In the genomic region with DNA sequence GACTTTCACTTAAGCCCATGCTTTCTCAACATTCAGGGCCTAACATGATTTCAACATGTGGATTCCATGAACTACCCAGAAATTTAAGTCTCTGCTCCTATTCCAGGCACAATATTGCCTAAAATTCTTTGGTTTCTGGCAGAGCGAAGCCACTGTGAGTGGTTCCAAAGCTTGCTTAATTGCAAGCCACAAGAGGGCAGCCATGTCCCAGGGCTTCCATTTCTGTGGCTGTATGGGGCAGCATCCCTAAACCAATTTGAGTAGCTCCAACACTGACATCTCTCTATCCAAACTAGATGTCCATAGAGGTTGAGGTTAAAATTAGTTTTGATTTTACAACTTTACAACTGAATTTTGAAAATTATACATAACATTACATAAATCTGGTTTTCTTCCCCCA, we compare ENCODE assay signal across 8 cellular contexts. TPM values are rescaled to one million over a fixed set of nuclear protein-coding genes. Genes with fewer than 3 reads are reported as not detected.
DNase-seq lines count a peak whose midpoint lies in the region; TF ChIP-seq lines count a peak whose summit lies in the region.

No MANE protein-coding gene starts in this region.

- TF ChIP-seq POLR2A in NB4 (IDR thresholded peaks at IDR 0.05; ENCODE audit: extremely low read depth, insufficient read length) (no peak), esophagus muscularis mucosa (IDR thresholded peaks at IDR 0.05; ENCODE audit: low read depth) (no peak)

- H3K9me3 ChIP-seq in esophagus muscularis mucosa (no peaks in the 10 kb centered on the region), neuronal stem cell (replicated peaks in 1 of 2; ENCODE audit: control insufficient read depth in 2 of 2, insufficient read depth in 1 of 2, low read depth in 1 of 2, low read length in 2 of 2) (peaks cover 2 to 3% of the 10 kb centered on the region in 2 donors), tibial artery (no peaks in the 10 kb centered on the region)

- no peak overlapping the region for H2AFZ ChIP-seq in neuronal stem cell (ENCODE audit: low read length)

- H2AK5ac ChIP-seq in neuronal stem cell (ENCODE audit: low read depth, low read length): no peak overlapping the region

- H3K27ac ChIP-seq in esophagus muscularis mucosa (replicated peaks in 1 of 4) (no peak overlapping the region), neuronal stem cell (replicated peaks; ENCODE audit: low read length) (no peak overlapping the region), tibial artery (no peak overlapping the region)

- H2BK12ac ChIP-seq in neuronal stem cell (ENCODE audit: low read length): no peak overlapping the region

- no peak overlapping the region for H3K9ac ChIP-seq in neuronal stem cell (ENCODE audit: low read depth, low read length, poor library complexity)

- H3K18ac ChIP-seq in neuronal stem cell (ENCODE audit: low read length): no peak overlapping the region

- no peak overlapping the region for H2BK120ac ChIP-seq in neuronal stem cell (ENCODE audit: low read depth, low read length)

- H3K14ac ChIP-seq in neuronal stem cell (ENCODE audit: low read length): no peak overlapping the region

- no peak overlapping the region for H4K8ac ChIP-seq in neuronal stem cell (ENCODE audit: low read depth, low read length)

- TF ChIP-seq EP300 in esophagus muscularis mucosa (IDR thresholded peaks at IDR 0.05): no peak

- no peak overlapping the region for H4K91ac ChIP-seq in neuronal stem cell (ENCODE audit: low read depth, low read length, poor library complexity)

- H3K4me1 ChIP-seq in esophagus muscularis mucosa (no peaks in the 10 kb centered on the region), neuronal stem cell (ENCODE audit: control insufficient read depth in 2 of 2, insufficient read depth in 1 of 2, low read depth in 1 of 2, low read length in 2 of 2) (no peaks in the 10 kb centered on the region), tibial artery (no peaks in the 10 kb centered on the region)

- H3K23ac ChIP-seq in neuronal stem cell (ENCODE audit: low read depth, low read length, poor library complexity): no peak overlapping the region

- H3K36me3 ChIP-seq in esophagus muscularis mucosa: no peaks in the 10 kb centered on the region
- no peaks in the 10 kb centered on the region for H3K36me3 ChIP-seq in neuronal stem cell (replicated peaks in 1 of 2; ENCODE audit: control insufficient read depth in 2 of 2, insufficient read depth in 2 of 2, low read length in 2 of 2)
- H3K36me3 ChIP-seq in tibial artery: no peaks in the 10 kb centered on the region

- 100% methylated on average over 1 of the region's 1 CpG for WGBS in esophagus muscularis mucosa
- WGBS in neuronal stem cell (ENCODE audit: extremely low coverage in 2 of 2, insufficient read length in 2 of 2, insufficient replicate concordance in 1 of 2), 2 donors: no CpG with 5 or more reads among the region's 1 CpG

- peak; percentile 68 for TF ChIP-seq CTCF in NB4 (IDR thresholded peaks at IDR 0.05; ENCODE audit: low read depth, low read length)
- TF ChIP-seq CTCF in esophagus muscularis mucosa (IDR thresholded peaks at IDR 0.05): peak; percentile 41 to 63 (median 49)
- peak; percentile 57 to 60 for TF ChIP-seq CTCF in tibial artery (IDR thresholded peaks at IDR 0.05)

- POLR2A ChIA-PET in HEK293T (lab: Yijun Ruan, JAX): no interaction called here

- H3K4me3 ChIP-seq in NB4 (ENCODE audit: low read depth, low read length): no peak overlapping the region
- no peak overlapping the region for H3K4me3 ChIP-seq in esophagus muscularis mucosa
- H3K4me3 ChIP-seq in neuronal stem cell (ENCODE audit: low read length in 2 of 2): no peak overlapping the region
- H3K4me3 ChIP-seq in tibial artery: no peak overlapping the region

- H3K79me1 ChIP-seq in neuronal stem cell (ENCODE audit: low read depth, low read length): no peaks in the 10 kb centered on the region

- H3K27me3 ChIP-seq in esophagus muscularis mucosa (no peaks in the 10 kb centered on the region), neuronal stem cell (ENCODE audit: control insufficient read depth in 3 of 3, insufficient read depth in 3 of 3, low read depth in 1 of 3, low read length in 3 of 3) (no peaks in the 10 kb centered on the region), tibial artery (no peaks in the 10 kb centered on the region)

- no peak overlapping the region for H3K4ac ChIP-seq in neuronal stem cell (ENCODE audit: low read length)

- intact Hi-C loops in esophagus muscularis mucosa (cut with DNase I) (no loop called here), tibial artery (cut with DNase I; ENCODE audit: low total_unique reads) (no loop called here)

- no peak overlapping the region for H2BK15ac ChIP-seq in neuronal stem cell (ENCODE audit: low read length)

- H3K4me2 ChIP-seq in neuronal stem cell (ENCODE audit: insufficient read depth, low read length, poor library complexity, severe bottlenecking): no peak overlapping the region

- DNase-seq in NCI-H345 (lab: John Stamatoyannopoulos, UW): peak; percentile 5
- DNase-seq in NCI-H345 treated with DMSO at 0.1 percent for 48 hours (lab: John Stamatoyannopoulos, UW; ENCODE audit: unreplicated experiment): no peak
- peak; percentile 33 for DNase-seq in HEK293T (ENCODE audit: extremely low spot score)
- peak; percentile 47 for DNase-seq in NB4 (ENCODE audit: low read depth)
- peak; percentile 75 for DNase-seq in activated CD8-positive, alpha-beta memory T cell treated with anti-CD3 and anti-CD28 coated beads for 24 hours
- no peak for DNase-seq in esophagus muscularis mucosa (ENCODE audit: extremely low spot score)
- DNase-seq in neuronal stem cell (ENCODE audit: low spot score): peak; percentile 9
- DNase-seq in tibial artery: peak; percentile 49 to 62

- CTCF ChIA-PET in HEK293T (lab: Yijun Ruan, JAX): no interaction called here

- H2BK5ac ChIP-seq in neuronal stem cell (ENCODE audit: low read length): no peak overlapping the region

TF ChIP-seq in HEK293T, 16 proteins besides CTCF, POLR2A, EP300 and RAD21:
- TF ChIP-seq, protein P1, sequence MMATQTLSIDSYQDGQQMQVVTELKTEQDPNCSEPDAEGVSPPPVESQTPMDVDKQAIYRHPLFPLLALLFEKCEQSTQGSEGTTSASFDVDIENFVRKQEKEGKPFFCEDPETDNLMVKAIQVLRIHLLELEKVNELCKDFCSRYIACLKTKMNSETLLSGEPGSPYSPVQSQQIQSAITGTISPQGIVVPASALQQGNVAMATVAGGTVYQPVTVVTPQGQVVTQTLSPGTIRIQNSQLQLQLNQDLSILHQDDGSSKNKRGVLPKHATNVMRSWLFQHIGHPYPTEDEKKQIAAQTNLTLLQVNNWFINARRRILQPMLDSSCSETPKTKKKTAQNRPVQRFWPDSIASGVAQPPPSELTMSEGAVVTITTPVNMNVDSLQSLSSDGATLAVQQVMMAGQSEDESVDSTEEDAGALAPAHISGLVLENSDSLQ (IDR thresholded peaks at IDR 0.05): no peak
- no peak for TF ChIP-seq ARNT (IDR thresholded peaks at IDR 0.05)
- no peak for TF ChIP-seq L3MBTL2 (conservative IDR thresholded peaks at IDR 0.05)
- TF ChIP-seq SUZ12 (IDR thresholded peaks at IDR 0.05): no peak
- no peak for TF ChIP-seq FOXA1 (IDR thresholded peaks at IDR 0.05)
- TF ChIP-seq SP1 (IDR thresholded peaks at IDR 0.05): no peak
- TF ChIP-seq ZNF384 (IDR thresholded peaks at IDR 0.05): no peak
- TF ChIP-seq LEF1 (IDR thresholded peaks at IDR 0.05; ENCODE audit: borderline replicate concordance): no peak
- TF ChIP-seq CTBP1 (IDR thresholded peaks at IDR 0.05; ENCODE audit: borderline replicate concordance): no peak
- TF ChIP-seq NFRKB (IDR thresholded peaks at IDR 0.05): no peak
- no peak for TF ChIP-seq HDGF (IDR thresholded peaks at IDR 0.05; ENCODE audit: borderline replicate concordance)
- no peak for TF ChIP-seq ELF4 (IDR thresholded peaks at IDR 0.05)
TF ChIP-seq in HEK293T: peak in this region for 0.

RNA-seq across cellular contexts. Expression of a gene that starts 56.3 kb away (rescaled TPM):
- 10 to 100 TPM; 34.5 to 71.3 (median 36.5) TPM for total RNA-seq in esophagus muscularis mucosa
- polyA plus RNA-seq in neuronal stem cell (2013, experiment 1 of 2): 11.9 TPM
- 12.3 TPM for polyA plus RNA-seq in neuronal stem cell (2013, experiment 2 of 2)

Comparison
In these comparisons a context has a peak if more than half of its experiments do, and no peak if none do; other contexts are left out.
1. DNase-seq: peak in NCI-H345 (single experiment), HEK293T (single experiment), NB4 (single experiment), activated CD8-positive, alpha-beta memory T cell treated with anti-CD3 and anti-CD28 coated beads for 24 hours (single experiment), neuronal stem cell (single experiment) and tibial artery (2 of 2); none in NCI-H345 treated with DMSO at 0.1 percent for 48 hours (single experiment) and esophagus muscularis mucosa (single experiment).
2. Peak in every context shown above with its lines, with median percentiles within 50 percentile points of each other: CTCF ChIP-seq.